ENCODE assay signal across 25 cellular contexts in the genomic region with DNA sequence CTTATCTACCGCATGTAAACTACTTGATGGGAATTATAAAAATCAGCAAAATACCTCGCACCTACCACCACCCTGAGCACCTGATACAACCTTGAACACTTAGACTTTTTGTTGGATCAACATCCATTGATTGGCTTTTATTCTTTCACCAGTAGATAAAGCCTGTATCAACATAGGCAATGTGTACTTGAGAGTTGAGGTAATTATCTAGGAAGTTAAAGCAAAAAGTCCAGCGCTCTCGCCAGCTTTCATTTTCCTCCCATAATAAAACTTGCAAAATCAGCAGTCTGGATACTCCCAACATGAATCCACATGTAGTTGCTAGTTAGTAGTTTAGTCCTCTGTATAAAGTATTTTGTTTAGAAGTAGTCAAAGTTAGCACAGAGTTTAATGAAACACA.
"Had no signal": no experiment of that assay in that cellular context is flagged by ENCODE, and none has a peak within 500 bp of the region (broad histone marks: within the 10 kb centered on the region; RNA-seq: fewer than 3 reads in every experiment).

No MANE protein-coding gene starts in this region.

- H3K27ac ChIP-seq: gastrocnemius medialis, pancreas, prostate gland, skin epidermis, thoracic aorta, uterus had no signal

- H3K4me1 ChIP-seq: gastrocnemius medialis, pancreas, prostate gland, uterus had no signal

- H3K9me3 ChIP-seq: gastrocnemius medialis, pancreas, prostate gland, thoracic aorta, uterus had no signal

- H3K4me3 ChIP-seq: gastrocnemius medialis, pancreas, prostate gland, skin epidermis, thoracic aorta, uterus had no signal

- DNase-seq: activated CD4-positive, alpha-beta T cell treated with anti-CD3 and anti-CD28 coated beads for 4 hours; activated CD4-positive, alpha-beta T cell treated with anti-CD3 and anti-CD28 coated beads, Interleukin-2, amount 50 U/mL, for 48 hours; activated CD4-positive, CD25-positive, alpha-beta regulatory T cell; activated CD8-positive, alpha-beta memory T cell treated with anti-CD3 and anti-CD28 coated beads for 24 hours; activated effector memory CD4-positive, alpha-beta T cell treated with Interleukin-2 at 50 U/mL for 16 hours; activated naive CD4-positive, alpha-beta T cell treated with Interleukin-2 at 50 U/mL for 16 hours; anterior cingulate cortex; dermis blood vessel endothelial cell; effector CD4-positive, alpha-beta T cell; erythroblast; gastrocnemius medialis; glutamatergic neuron; kidney; midbrain; naive thymus-derived CD8-positive, alpha-beta T cell; nucleus accumbens; pancreas; retina; stimulated activated CD4-positive, alpha-beta T cell treated with anti-CD3 and anti-CD28 coated beads, Interleukin-4, amount 100 ng/mL, for 24 hours; uterus had no signal

- H3K36me3 ChIP-seq: gastrocnemius medialis, pancreas, prostate gland, thoracic aorta, uterus had no signal

- H3K27me3 ChIP-seq: gastrocnemius medialis, pancreas, uterus had no signal

- ATAC-seq: gastrocnemius medialis; naive thymus-derived CD8-positive, alpha-beta T cell; sciatic nerve; stimulated activated effector memory CD8-positive, alpha-beta T cell treated with anti-CD3 and anti-CD28 coated beads, Interleukin-12 subunit alpha, Interleukin-12 subunit beta, amount 100 ng/mL, for 72 hours had no signal
